Comparison of ENCODE assay signal across 8 cellular contexts in the genomic region with DNA sequence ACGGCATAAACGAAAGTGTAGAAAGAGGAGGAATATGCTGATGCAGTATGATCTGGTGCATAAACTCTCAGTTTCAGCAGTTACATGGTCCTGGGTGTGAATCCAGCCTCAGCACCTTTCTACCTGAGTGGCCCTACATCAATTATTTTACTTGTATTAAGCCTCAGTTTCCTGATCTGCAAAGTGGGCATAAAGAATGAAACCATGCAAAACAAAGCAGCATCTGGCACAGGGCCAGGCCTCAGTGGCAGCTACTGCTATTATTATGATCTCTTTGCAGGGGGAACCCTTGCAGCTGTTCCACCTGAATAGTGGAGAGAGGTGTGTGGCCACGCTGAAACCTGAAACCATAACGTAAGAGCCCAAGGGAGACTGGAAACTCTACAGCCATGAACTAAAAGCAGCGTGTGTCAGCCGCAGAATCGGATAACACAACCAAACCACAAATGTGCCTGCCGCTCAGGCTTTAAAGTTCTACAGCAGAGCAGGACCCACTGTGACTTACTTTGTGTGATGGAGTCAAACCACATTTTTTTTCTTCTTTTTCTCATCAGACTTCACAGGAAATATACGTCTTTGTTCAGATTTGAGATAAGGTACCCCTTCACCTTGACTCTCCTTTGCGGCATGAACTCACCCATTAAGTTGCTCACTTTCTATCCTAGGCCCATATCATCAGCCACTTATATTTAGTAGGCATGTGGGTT. TPM values are rescaled to one million over a fixed set of nuclear protein-coding genes. Genes with fewer than 3 reads are reported as not detected.
DNase-seq lines count a peak whose midpoint lies in the region; ATAC-seq and TF ChIP-seq lines count a peak whose summit lies in the region.

No MANE protein-coding gene starts in this region.

- H3K4me1 Mint-ChIP-seq in effector memory CD8-positive, alpha-beta T cell (ENCODE audit: low read depth in 2 of 2), result peaks cover 39 to 48% of the 10 kb centered on the region in 2 donors

- H3K4me3 Mint-ChIP-seq in effector memory CD8-positive, alpha-beta T cell, result peak overlapping the region; percentile 64 to 71

- no peaks in the 10 kb centered on the region for H3K9me3 Mint-ChIP-seq in effector memory CD8-positive, alpha-beta T cell

- DNase-seq in GM12865 (ENCODE audit: low read depth), result peak; percentile 96
- DNase-seq in M059J (ENCODE audit: low read depth), result peak; percentile 15
- DNase-seq in activated CD4-positive, alpha-beta T cell treated with anti-CD3 and anti-CD28 coated beads for 24 hours (ENCODE audit: low read depth in 2 of 2), result peak; percentile 55 to 66
- peak; percentile 79 to 83 (median 82) for DNase-seq in effector memory CD8-positive, alpha-beta T cell
- DNase-seq in stimulated activated CD8-positive, alpha-beta memory T cell treated with anti-CD3 and anti-CD28 coated beads, Interleukin-15, amount 100 ng/mL, for 1 hour (ENCODE audit: low read depth), result peak; percentile 71
- DNase-seq in NCI-H1694 treated with DMSO at 0.1 percent for 48 hours (lab: John Stamatoyannopoulos, UW), result no peak
- DNase-seq in HuH-7.5 (ENCODE audit: low spot score), result no peak

- H3K4me3 ChIP-seq in GM12865 (ENCODE audit: low read depth, low read length), result no peak overlapping the region

- peak; percentile 73 for ATAC-seq in GM21737 (IDR thresholded peaks at IDR 0.05; ENCODE audit: unreplicated experiment)
- ATAC-seq in effector memory CD8-positive, alpha-beta T cell (replicated peaks), result peak; percentile 75

- H3K36me3 Mint-ChIP-seq in effector memory CD8-positive, alpha-beta T cell (ENCODE audit: insufficient read depth), result peaks cover 27% of the 10 kb centered on the region

- H3K27ac Mint-ChIP-seq in effector memory CD8-positive, alpha-beta T cell, result peak overlapping the region; percentile 88 to 96

- no peaks in the 10 kb centered on the region for H3K27me3 Mint-ChIP-seq in effector memory CD8-positive, alpha-beta T cell

- no peak for TF ChIP-seq CTCF in GM12865 (IDR thresholded peaks at IDR 0.05; ENCODE audit: insufficient read depth, low read depth, low read length, missing control alignments)

RNA-seq across cellular contexts. Expression of gene FOS, which starts 29.2 kb away (rescaled TPM):
- total RNA-seq in M059J (2014; rRNA removed; shearing (Covaris generic)), result 24.0 and 31.6 TPM in 2 replicates

Comparison
In these comparisons a context has a peak if more than half of its experiments do, and no peak if none do; other contexts are left out.
1. DNase-seq: peak in GM12865 (single experiment), M059J (single experiment), activated CD4-positive, alpha-beta T cell treated with anti-CD3 and anti-CD28 coated beads for 24 hours (2 of 2), effector memory CD8-positive, alpha-beta T cell (3 of 3) and stimulated activated CD8-positive, alpha-beta memory T cell treated with anti-CD3 and anti-CD28 coated beads, Interleukin-15, amount 100 ng/mL, for 1 hour (single experiment); none in NCI-H1694 treated with DMSO at 0.1 percent for 48 hours (single experiment) and HuH-7.5 (single experiment).